Comparison of ENCODE assay signal across 16 cellular contexts in genomic region chr16:81784042-81784785, GRCh38. TPM values are rescaled to one million over a fixed set of nuclear protein-coding genes. Genes with fewer than 3 reads are reported as not detected.
DNase-seq lines count a peak whose midpoint lies in the region; ATAC-seq, FAIRE-seq and TF ChIP-seq lines count a peak whose summit lies in the region.
"Had no signal": no experiment of that assay in that cellular context is flagged by ENCODE, and none has a peak within 500 bp of the region (broad histone marks: within the 10 kb centered on the region; RNA-seq: fewer than 3 reads in every experiment).

No MANE protein-coding gene starts in this region.

- CTCF ChIA-PET in HepG2 (lab: Yijun Ruan, JAX; ENCODE audit: low intra/inter-chr PET ratio, low total read pairs), result no interaction called here

- BruUV-seq in HepG2 (replicated peaks; lab: Mats Ljungman, UMichigan), result no TSS peak

- TF ChIP-seq CTCF in left ventricle myocardium inferior (IDR thresholded peaks at IDR 0.05; ENCODE audit: borderline replicate concordance) (no peak), OCI-LY1 (IDR thresholded peaks at IDR 0.05; ENCODE audit: low read length) (no peak), HepG2 (CRISPR knock-in tag; IDR thresholded peaks at IDR 0.05) (no peak), uterus (IDR thresholded peaks at IDR 0.05) (no peak), stomach (IDR thresholded peaks at IDR 0.05) (no peak)

- DNase-seq in right cardiac atrium (no peak), left ventricle myocardium inferior (no peak), HepG2 (ENCODE audit: low spot score) (no peak), uterus (no peak), stomach (no peak)
- DNase-seq in stimulated activated CD4-positive, alpha-beta T cell treated with anti-CD3 and anti-CD28 coated beads, Interleukin-4, amount 100 ng/mL, for 1 hour, result no peak
- DNase-seq: activated naive CD8-positive, alpha-beta T cell treated with anti-CD3 and anti-CD28 coated beads, Interleukin-2, amount 10 ng/mL, durations not matched to agents 7 days and 5 days; NCI-H510A treated with DMSO at 0.1 percent for 48 hours; psoas muscle; stimulated activated CD4-positive, alpha-beta T cell treated with anti-CD3 and anti-CD28 coated beads, Interleukin-2, amount 100 ng/mL, for 24 hours had no signal

- ATAC-seq in right cardiac atrium, result peak; percentile 73 to 77
- peak; percentile 21; the same call in 2 of the 3 replicates for ATAC-seq in HepG2
- ATAC-seq in GM18873 (IDR thresholded peaks at IDR 0.05; ENCODE audit: low FRiP score, unreplicated experiment), result no peak
- ATAC-seq: esophagus mucosa, psoas muscle had no signal

- peak overlapping the region; percentile 94 for H3K4me2 ChIP-seq in OCI-LY1 (ENCODE audit: low read length)
- H3K4me2 ChIP-seq in HepG2 (ENCODE audit: low read depth, low read length), result no peak overlapping the region

- intact Hi-C loops in right cardiac atrium (cut with DNase I), result loop anchor here in 1 of 4 donors (10.0 kb wide), 1 partner anchor 81 kb away; no protein-coding TSS in a partner anchor
- intact Hi-C loops in left ventricle myocardium inferior (cut with micrococcal nuclease), result no loop called here
- intact Hi-C loops in HepG2 (cut with micrococcal nuclease; ENCODE audit: unreplicated experiment), result no loop called here
- intact Hi-C loops in uterus (cut with DNase I; ENCODE audit: low total_unique reads), result no loop called here
- intact Hi-C loops in stomach (cut with DNase I; ENCODE audit: low total_unique reads), result no loop called here

- H3K9me2 ChIP-seq in OCI-LY1 (ENCODE audit: low read depth, low read length), result no peaks in the 10 kb centered on the region

- no peaks in the 10 kb centered on the region for H3K27me3 ChIP-seq in right cardiac atrium (ENCODE audit: control insufficient read depth, insufficient read depth)
- H3K27me3 ChIP-seq in left ventricle myocardium inferior (ENCODE audit: low read depth), result peaks cover 13% of the 10 kb centered on the region
- no peaks in the 10 kb centered on the region for H3K27me3 ChIP-seq in OCI-LY1 (ENCODE audit: insufficient read depth, low read length)
- peaks cover 3 to 55% of the 10 kb centered on the region in 2 experiments; a peak in 4 of 5 replicates for H3K27me3 ChIP-seq in HepG2 (ENCODE audit: control insufficient read depth in 1 of 2, insufficient read depth in 2 of 2, low read length in 2 of 2)
- no peaks in the 10 kb centered on the region for H3K27me3 ChIP-seq in uterus
- H3K27me3 ChIP-seq in stomach, result peaks cover 0 to 30% (median 13%) of the 10 kb centered on the region in 3 donors

- H3K9ac ChIP-seq in OCI-LY1 (ENCODE audit: low read length) (peak overlapping the region; percentile 98), HepG2 (ENCODE audit: insufficient read depth, low read depth, low read length) (no peak overlapping the region)

- H3K4me3 ChIP-seq in right cardiac atrium (ENCODE audit: low read length), result no peak overlapping the region
- H3K4me3 ChIP-seq in left ventricle myocardium inferior, result no peak overlapping the region
- H3K4me3 ChIP-seq in OCI-LY1 (ENCODE audit: low read depth, low read length, poor library complexity, severe bottlenecking), result peak overlapping the region; percentile 95
- no peak overlapping the region for H3K4me3 ChIP-seq in HepG2 (replicated peaks in 1 of 3; ENCODE audit: insufficient read depth in 1 of 3, low read depth in 2 of 3, low read length in 3 of 3)
- no peak overlapping the region for H3K4me3 ChIP-seq in uterus
- H3K4me3 ChIP-seq in stomach, result no peak overlapping the region
- H3K4me3 ChIP-seq: HAP-1, psoas muscle, SJSA1 had no signal

- TF ChIP-seq POLR2A in HepG2 (IDR thresholded peaks at IDR 0.05; ENCODE audit: insufficient read depth in 1 of 2, low read depth in 2 of 2, low read length in 2 of 2) (no peak), uterus (IDR thresholded peaks at IDR 0.05) (no peak), stomach (IDR thresholded peaks at IDR 0.05) (no peak)

- H4K20me1 ChIP-seq in OCI-LY1 (ENCODE audit: insufficient read depth, low read length), result no peaks in the 10 kb centered on the region
- H4K20me1 ChIP-seq in HepG2 (ENCODE audit: insufficient read depth, low read length), result no peaks in the 10 kb centered on the region; the same call in 1 of the 2 replicates

- H3K4me1 ChIP-seq in right cardiac atrium (ENCODE audit: control insufficient read depth, insufficient read depth, low read length), result peaks cover 4% of the 10 kb centered on the region
- H3K4me1 ChIP-seq in left ventricle myocardium inferior, result peaks cover 13% of the 10 kb centered on the region
- H3K4me1 ChIP-seq in OCI-LY1 (ENCODE audit: insufficient read depth, low read length, severe bottlenecking), result peaks cover 78% of the 10 kb centered on the region
- no peaks in the 10 kb centered on the region for H3K4me1 ChIP-seq in HepG2 (ENCODE audit: insufficient read depth, low read length)
- H3K4me1 ChIP-seq in uterus, result no peaks in the 10 kb centered on the region
- H3K4me1 ChIP-seq in stomach, result peaks cover 8 to 33% (median 24%) of the 10 kb centered on the region in 4 donors
- H3K4me1 ChIP-seq: HAP-1, psoas muscle had no signal

- no peaks in the 10 kb centered on the region for H3K36me3 ChIP-seq in left ventricle myocardium inferior
- peaks cover 62% of the 10 kb centered on the region for H3K36me3 ChIP-seq in OCI-LY1 (ENCODE audit: insufficient read depth, low read length)
- no peaks in the 10 kb centered on the region for H3K36me3 ChIP-seq in HepG2 (replicated peaks in 1 of 2; ENCODE audit: control insufficient read depth in 1 of 2, insufficient read depth in 2 of 2, low read length in 2 of 2)
- no peaks in the 10 kb centered on the region for H3K36me3 ChIP-seq in uterus
- H3K36me3 ChIP-seq in stomach, result no peaks in the 10 kb centered on the region
- H3K36me3 ChIP-seq: HAP-1, SJSA1 had no signal

- peaks cover 86% of the 10 kb centered on the region for H3K79me2 ChIP-seq in OCI-LY1 (ENCODE audit: insufficient read depth, low read length)
- no peaks in the 10 kb centered on the region for H3K79me2 ChIP-seq in HepG2 (ENCODE audit: insufficient read depth, low read length)

- no peak for FAIRE-seq in HepG2 (lab: Jason Lieb, UNC)
- FAIRE-seq: GM12892 had no signal

- no peaks in the 10 kb centered on the region for H3K9me3 ChIP-seq in right cardiac atrium (ENCODE audit: control insufficient read depth, low read length)
- H3K9me3 ChIP-seq in left ventricle myocardium inferior (replicated peaks), result no peaks in the 10 kb centered on the region
- H3K9me3 ChIP-seq in OCI-LY1 (ENCODE audit: low read length), result no peaks in the 10 kb centered on the region
- H3K9me3 ChIP-seq in HepG2 (ENCODE audit: low read length), result no peaks in the 10 kb centered on the region
- H3K9me3 ChIP-seq in uterus, result no peaks in the 10 kb centered on the region
- H3K9me3 ChIP-seq in stomach, result no peaks in the 10 kb centered on the region
- H3K9me3 ChIP-seq: HAP-1, psoas muscle had no signal

- TF ChIP-seq EP300 in HepG2 (IDR thresholded peaks at IDR 0.05; ENCODE audit: low read depth in 2 of 2, low read length in 2 of 2), result no peak
- no peak for TF ChIP-seq EP300 in HepG2 (CRISPR knock-in tag; IDR thresholded peaks at IDR 0.05; ENCODE audit: borderline replicate concordance)
- no peak for TF ChIP-seq EP300 in stomach (IDR thresholded peaks at IDR 0.05)

- H2AFZ ChIP-seq in OCI-LY1 (ENCODE audit: low read length) (no peak overlapping the region), HepG2 (ENCODE audit: low read length) (no peak overlapping the region)

- peaks cover 7% of the 10 kb centered on the region; the same call in 1 of the 2 replicates for H3F3A ChIP-seq in OCI-LY1 (ENCODE audit: insufficient read depth, low read length)

- in situ Hi-C loops in HepG2 (cut with HindIII; ENCODE audit: extremely low pct_ligation_motif_present, low pct_unique_long_range_greater_than_20kb), result no loop called here

- TF ChIP-seq RAD21 in HepG2 (CRISPR knock-in tag; IDR thresholded peaks at IDR 0.05), result no peak

- H3K27ac ChIP-seq in right cardiac atrium (ENCODE audit: low read length) (no peak overlapping the region), left ventricle myocardium inferior (replicated peaks) (no peak overlapping the region), OCI-LY1 (ENCODE audit: low read depth, low read length, poor library complexity, severe bottlenecking) (peak overlapping the region; percentile 99), HepG2 (ENCODE audit: extremely low read length, insufficient read depth, low read length) (no peak overlapping the region), uterus (peak overlapping the region; percentile 41 to 53), stomach (no peak overlapping the region)
- H3K27ac ChIP-seq: psoas muscle, SJSA1 had no signal

- POLR2A ChIA-PET in HepG2 (lab: Yijun Ruan, JAX), result no interaction called here

- 20% methylated on average over 3 of the region's 3 CpGs for WGBS in right cardiac atrium
- 2% methylated on average over 3 of the region's 3 CpGs for WGBS in HepG2 (ENCODE audit: low lambda C conversion rate)
- 22 to 32% (median 27%) methylated on average over 2 to 3 of the region's 3 CpGs for WGBS in stomach, 5 donors

RNA-seq across cellular contexts. Expression of gene PLCG2, which starts 5.1 kb away (rescaled TPM):
- 10 to 100 TPM in 2 of 4 donors, 1 to 10 TPM in 2; 8.1 to 18.3 (median 11.7) TPM for total RNA-seq in right cardiac atrium
- polyA plus RNA-seq in right cardiac atrium, result 4.3 TPM
- 5.6 TPM for total RNA-seq in left ventricle myocardium inferior
- 0.13 TPM in 1 of 2 replicates, not detected in the other for total RNA-seq in HepG2 (2016; rRNA removed; fragmentation: Illumina TruSeq; extraction: Trizol)
- total RNA-seq in HepG2 (2016; cell fraction: cytosol; rRNA removed; fragmentation: Illumina TruSeq; extraction: Trizol; ENCODE audit: low read depth), result under 0.01 TPM in 1 of 2 replicates, not detected in the other
- 0.06 TPM in 1 of 2 replicates, not detected in the other for total RNA-seq in HepG2 (2016; cell fraction: insoluble cytoplasmic fraction; rRNA removed; fragmentation: Illumina TruSeq; extraction: Trizol)
- total RNA-seq in HepG2 (2016; cell fraction: membrane; rRNA removed; fragmentation: Illumina TruSeq; extraction: Trizol), result not detected in 2 replicates
- total RNA-seq in HepG2 (2016; cell fraction: nucleus; rRNA removed; fragmentation: Illumina TruSeq; extraction: Trizol), result not detected in 2 replicates
- polyA plus RNA-seq in HepG2 (2011; rRNA removed), result 0.18 and 0.63 TPM in 2 replicates
- 0.31 and 0.46 TPM in 2 replicates for polyA plus RNA-seq in HepG2 (2011; cell fraction: cytosol; rRNA removed)
- 1.1 and 2.2 TPM in 2 replicates for polyA plus RNA-seq in HepG2 (2011; cell fraction: nucleus; rRNA removed)
- polyA plus RNA-seq in HepG2 (2012), result 1.6 and 2.5 TPM in 2 replicates
- polyA plus RNA-seq in HepG2 (2016; cell fraction: cytosol; fragmentation: Illumina TruSeq; extraction: Trizol; ENCODE audit: low read depth), result not detected in 2 replicates
- polyA plus RNA-seq in HepG2 (2016; cell fraction: insoluble cytoplasmic fraction; fragmentation: Illumina TruSeq; extraction: Trizol; ENCODE audit: low read depth), result not detected in 2 replicates
- polyA plus RNA-seq in HepG2 (2016; cell fraction: membrane; fragmentation: Illumina TruSeq; extraction: Trizol; ENCODE audit: low read depth), result not detected in 2 replicates
- polyA plus RNA-seq in HepG2 (2016; cell fraction: nucleus; fragmentation: Illumina TruSeq; extraction: Trizol; ENCODE audit: insufficient read depth, low read depth), result not detected in 2 replicates
- 4.0 and 7.0 TPM in 2 replicates for polyA minus RNA-seq in HepG2 (2011; rRNA and poly(A)+ RNA removed; ENCODE audit: low replicate concordance)
- not detected in 2 replicates for polyA minus RNA-seq in HepG2 (2011; cell fraction: cytosol; rRNA and poly(A)+ RNA removed)
- polyA minus RNA-seq in HepG2 (2011; cell fraction: nucleus; rRNA and poly(A)+ RNA removed), result 1.1 and 2.3 TPM in 2 replicates
- total RNA-seq in uterus, result 10 to 100 TPM; 11.2 to 39.4 (median 18.8) TPM
- total RNA-seq in stomach, result 10 to 100 TPM in 4 of 5 donors, 1 to 10 TPM in 1; 8.1 to 68.5 (median 14.6) TPM
- polyA plus RNA-seq in stomach, result 1 to 10 TPM in 2 of 3 donors, under 1 TPM in 1; 0.87 to 4.1 (median 2.0) TPM

Comparison
In these comparisons a context has a peak if more than half of its experiments do, and no peak if none do; other contexts are left out.
1. H3K27ac ChIP-seq: peak in OCI-LY1 (single experiment) and uterus (2 of 2); none in right cardiac atrium (single experiment), left ventricle myocardium inferior (single experiment), HepG2 (single experiment) and stomach (0 of 5).